ENCODE assay signal across 10 cellular contexts in genomic region chr21:33644383-33645074, GRCh38. TPM values are rescaled to one million over a fixed set of nuclear protein-coding genes. Genes with fewer than 3 reads are reported as not detected.
DNase-seq lines count a peak whose midpoint lies in the region; ATAC-seq and TF ChIP-seq lines count a peak whose summit lies in the region.
"Had no signal": no experiment of that assay in that cellular context is flagged by ENCODE, and none has a peak within 500 bp of the region (broad histone marks: within the 10 kb centered on the region; RNA-seq: fewer than 3 reads in every experiment).

No MANE protein-coding gene starts in this region.

- H3K9ac ChIP-seq in trophoblast cell (ENCODE audit: low read length): no peak overlapping the region

- DNase-seq in ELR (ENCODE audit: low read depth) (peak; percentile 61), RWPE2 (ENCODE audit: low spot score) (no peak), fibroblast of peridontal ligament (ENCODE audit: extremely low read depth) (peak; percentile 63), trophoblast cell (peak; percentile 50 to 85), COLO668 (lab: John Stamatoyannopoulos, UW; ENCODE audit: unreplicated experiment) (no peak), WERI-Rb-1 (no peak)
- no peak for DNase-seq in stimulated activated naive CD4-positive, alpha-beta T cell treated with Interleukin-2 at 50 U/mL for 16 hours (lab: John Stamatoyannopoulos, UW)
- DNase-seq in stimulated activated CD4-positive, alpha-beta T cell treated with anti-CD3 and anti-CD28 coated beads, Interleukin-4, amount 100 ng/mL, for 24 hours: no peak
- DNase-seq: effector memory CD8-positive, alpha-beta T cell; NCI-H187 treated with DMSO at 0.1 percent for 48 hours had no signal

- no peak overlapping the region for H3K14ac ChIP-seq in trophoblast cell (ENCODE audit: low read length)

- no peak for ATAC-seq in RWPE2 (ENCODE audit: low read depth)
- ATAC-seq: effector memory CD8-positive, alpha-beta T cell had no signal

- H2AFZ ChIP-seq in trophoblast cell (ENCODE audit: insufficient read depth, low read length, poor library complexity): no peak overlapping the region

- TF ChIP-seq CTCF in RWPE2 (IDR thresholded peaks at IDR 0.05; ENCODE audit: poor library complexity, severe bottlenecking) (no peak), WERI-Rb-1 (IDR thresholded peaks at IDR 0.05; ENCODE audit: low read depth, low read length) (no peak)

- no peak overlapping the region for H4K8ac ChIP-seq in trophoblast cell (ENCODE audit: low read depth, low read length)

- H3K4me3 ChIP-seq in RWPE2 (ENCODE audit: severe bottlenecking) (peak overlapping the region; percentile 75), trophoblast cell (ENCODE audit: low read depth, low read length) (no peak overlapping the region), WERI-Rb-1 (ENCODE audit: low read depth, low read length) (no peak overlapping the region)

- H3K36me3 ChIP-seq in RWPE2 (ENCODE audit: low read depth) (no peaks in the 10 kb centered on the region), trophoblast cell (ENCODE audit: control insufficient read depth in 1 of 2, insufficient read depth in 2 of 2, low read length in 2 of 2) (peaks cover 0 to 3% of the 10 kb centered on the region in 2 experiments), WERI-Rb-1 (peaks cover 4% of the 10 kb centered on the region)

- no peak overlapping the region for H2BK120ac ChIP-seq in trophoblast cell (ENCODE audit: insufficient read depth, low read length, poor library complexity)

- H3K4me1 ChIP-seq in RWPE2 (ENCODE audit: insufficient read depth, poor library complexity, severe bottlenecking): peaks cover 23% of the 10 kb centered on the region
- peaks cover 4 to 11% of the 10 kb centered on the region in 2 experiments for H3K4me1 ChIP-seq in trophoblast cell (ENCODE audit: control insufficient read depth in 1 of 2, insufficient read depth in 2 of 2, low read length in 2 of 2)

- H3K27me3 ChIP-seq in RWPE2 (ENCODE audit: insufficient read depth, poor library complexity, severe bottlenecking) (no peaks in the 10 kb centered on the region), trophoblast cell (ENCODE audit: insufficient read depth, low read length) (no peaks in the 10 kb centered on the region), WERI-Rb-1 (ENCODE audit: insufficient read depth, low read depth, severe bottlenecking) (no peaks in the 10 kb centered on the region)

- H3K27ac ChIP-seq in RWPE2 (ENCODE audit: poor library complexity, severe bottlenecking) (peak overlapping the region; percentile 62), trophoblast cell (ENCODE audit: low read depth, low read length) (peak overlapping the region; percentile 40), WERI-Rb-1 (no peak overlapping the region)

- H4K91ac ChIP-seq in trophoblast cell (ENCODE audit: low read depth, low read length): no peak overlapping the region

- no peak overlapping the region for H3K18ac ChIP-seq in trophoblast cell (ENCODE audit: low read length)

- H2AK5ac ChIP-seq in trophoblast cell (ENCODE audit: low read length): no peak overlapping the region

- H4K12ac ChIP-seq in trophoblast cell (ENCODE audit: low read depth, low read length): no peak overlapping the region

- WGBS in trophoblast cell (ENCODE audit: extremely low coverage, insufficient coverage, insufficient read length): no CpG with 5 or more reads among the region's 11 CpGs

- peaks cover 25% of the 10 kb centered on the region for H3K79me2 ChIP-seq in trophoblast cell (ENCODE audit: control insufficient read depth, insufficient read depth, low read length, poor library complexity)

- H3K9me3 ChIP-seq in RWPE2 (ENCODE audit: severe bottlenecking): no peaks in the 10 kb centered on the region
- H3K9me3 ChIP-seq in trophoblast cell (ENCODE audit: insufficient read depth, low read depth, low read length): no peaks in the 10 kb centered on the region
- H3K9me3 ChIP-seq in WERI-Rb-1 (ENCODE audit: severe bottlenecking): no peaks in the 10 kb centered on the region

- peaks cover 14% of the 10 kb centered on the region for H3K79me1 ChIP-seq in trophoblast cell (ENCODE audit: low read length)

- H3K23ac ChIP-seq in trophoblast cell (ENCODE audit: low read length): no peak overlapping the region

- no peak overlapping the region for H2BK12ac ChIP-seq in trophoblast cell (ENCODE audit: low read length)

- H3K4me2 ChIP-seq in trophoblast cell (ENCODE audit: low read length): peak overlapping the region; percentile 10

- H2BK5ac ChIP-seq in trophoblast cell (ENCODE audit: low read depth, low read length, poor library complexity): no peak overlapping the region

- peak overlapping the region; percentile 52 for H3K4ac ChIP-seq in trophoblast cell (ENCODE audit: low read depth, low read length)

RNA-seq across cellular contexts. Expression of gene ITSN1, which starts 2.2 kb away (rescaled TPM):
- polyA plus RNA-seq in trophoblast cell (2013): 121 and 122 TPM in 2 replicates

RNA-seq across cellular contexts. Expression of gene CRYZL1, which starts 3.0 kb away (rescaled TPM):
- 20.4 and 21.1 TPM in 2 replicates for polyA plus RNA-seq in trophoblast cell (2013)

RNA-seq across cellular contexts. Expression of gene DONSON, which starts 56.0 kb away (rescaled TPM):
- polyA plus RNA-seq in trophoblast cell (2013): 34.0 and 34.1 TPM in 2 replicates

Comparison
In these comparisons a context has a peak if more than half of its experiments do, and no peak if none do; other contexts are left out.
1. DNase-seq: peak in ELR (single experiment), fibroblast of peridontal ligament (single experiment) and trophoblast cell (2 of 2); none in RWPE2 (single experiment), COLO668 (single experiment), WERI-Rb-1 (single experiment), stimulated activated naive CD4-positive, alpha-beta T cell treated with Interleukin-2 at 50 U/mL for 16 hours (single experiment) and stimulated activated CD4-positive, alpha-beta T cell treated with anti-CD3 and anti-CD28 coated beads, Interleukin-4, amount 100 ng/mL, for 24 hours (single experiment).